Comparison of ENCODE assay signal across 18 cellular contexts in genomic region chr9:107681988-107682387, GRCh38.
DNase-seq lines count a peak whose midpoint lies in the region; ATAC-seq and TF ChIP-seq lines count a peak whose summit lies in the region.
"Had no signal": no experiment of that assay in that cellular context is flagged by ENCODE, and none has a peak within 500 bp of the region (broad histone marks: within the 10 kb centered on the region; RNA-seq: fewer than 3 reads in every experiment).

No MANE protein-coding gene starts in this region.

- no peak overlapping the region for H3K4me3 ChIP-seq in endodermal cell (ENCODE audit: low read length)
- H3K4me3 ChIP-seq: A549 had no signal

- POLR2A ChIA-PET in WTC11 (lab: Charles Lee): no interaction called here

- ATAC-seq in WTC11: peak; percentile 89
- no peak for ATAC-seq in HG03039 (IDR thresholded peaks at IDR 0.05; ENCODE audit: unreplicated experiment)
- ATAC-seq: A549 had no signal

- peaks cover 4% of the 10 kb centered on the region for H3K27me3 ChIP-seq in endodermal cell (ENCODE audit: control insufficient read depth, insufficient read depth, low read length, poor library complexity, severe bottlenecking)

- H3K36me3 Mint-ChIP-seq in WTC11 (no peaks in the 10 kb centered on the region), endodermal cell (ENCODE audit: low read depth) (no peaks in the 10 kb centered on the region)

- TF ChIP-seq CTCF in WTC11 (IDR thresholded peaks at IDR 0.05) (no peak), endodermal cell (conservative IDR thresholded peaks at IDR 0.05) (no peak)

- no peaks in the 10 kb centered on the region for H3K36me3 ChIP-seq in endodermal cell (ENCODE audit: control insufficient read depth, insufficient read depth, low read length)

- CTCF ChIA-PET in WTC11 (lab: Charles Lee): no interaction called here

- no peaks in the 10 kb centered on the region for H3K27me3 Mint-ChIP-seq in WTC11 (ENCODE audit: low read depth)
- H3K27me3 Mint-ChIP-seq in endodermal cell (ENCODE audit: insufficient read depth): peaks cover 23% of the 10 kb centered on the region
- H3K27me3 Mint-ChIP-seq: CD4-positive, alpha-beta T cell had no signal

- DNase-seq in ELF-1 (ENCODE audit: low read depth, low spot score): peak; percentile 40
- DNase-seq in WTC11 (ENCODE audit: low spot score): peak; percentile 15
- DNase-seq in endodermal cell: peak; percentile 66
- peak; percentile 57 for DNase-seq in iPS-NIHi7 (ENCODE audit: extremely low spot score)
- no peak for DNase-seq in NCI-H2196 (lab: John Stamatoyannopoulos, UW; ENCODE audit: unreplicated experiment)
- DNase-seq in activated gamma-delta T cell treated with Interleukin-2 at 50 U/mL for 16 hours: no peak
- DNase-seq in NCI-H345 treated with DMSO at 0.1 percent for 48 hours (lab: John Stamatoyannopoulos, UW; ENCODE audit: unreplicated experiment): no peak
- DNase-seq: AML-193; Caco-2; CD4-positive, alpha-beta T cell; GDM1; GOT3; HCEC 1CT; IMR-90 had no signal

- H3K9ac ChIP-seq in endodermal cell (ENCODE audit: extremely low read depth, low read length, poor library complexity, severe bottlenecking): no peak overlapping the region

- no peaks in the 10 kb centered on the region for H3K9me3 ChIP-seq in endodermal cell (ENCODE audit: control insufficient read depth, low read length)
- H3K9me3 ChIP-seq: A549, Caco-2 had no signal

- 88% methylated on average over 4 of the region's 4 CpGs; no CpG with 5 or more reads in 1 of the 2 experiments for WGBS in endodermal cell (ENCODE audit: insufficient coverage in 1 of 2, insufficient read length in 1 of 2), 2 experiments

- no peak overlapping the region for H3K4me3 Mint-ChIP-seq in WTC11
- H3K4me3 Mint-ChIP-seq in endodermal cell: no peak overlapping the region
- H3K4me3 Mint-ChIP-seq: CD4-positive, alpha-beta T cell had no signal

- no peak overlapping the region for H3K27ac Mint-ChIP-seq in WTC11
- no peak overlapping the region for H3K27ac Mint-ChIP-seq in endodermal cell
- H3K27ac Mint-ChIP-seq: CD4-positive, alpha-beta T cell had no signal

- H3K27ac ChIP-seq in endodermal cell (ENCODE audit: low read depth, low read length): no peak overlapping the region
- H3K27ac ChIP-seq: 22Rv1, A549, C4-2B had no signal

- H3K4me1 Mint-ChIP-seq in WTC11: peaks cover 23% of the 10 kb centered on the region
- H3K4me1 Mint-ChIP-seq in endodermal cell: peaks cover 5% of the 10 kb centered on the region

- peaks cover 6% of the 10 kb centered on the region for H3K4me1 ChIP-seq in endodermal cell (ENCODE audit: control insufficient read depth, insufficient read depth, low read length)
- H3K4me1 ChIP-seq: A549 had no signal

- H3K9me3 Mint-ChIP-seq in WTC11: no peaks in the 10 kb centered on the region
- H3K9me3 Mint-ChIP-seq in endodermal cell: no peaks in the 10 kb centered on the region
- H3K9me3 Mint-ChIP-seq: CD4-positive, alpha-beta T cell had no signal

TF ChIP-seq in WTC11, 78 proteins besides CTCF, POLR2A, EP300 and RAD21 (continues in another document):
- TF ChIP-seq FOXP1 (CRISPR knock-in tag; IDR thresholded peaks at IDR 0.05; ENCODE audit: borderline replicate concordance) (no peak), IRF1 (CRISPR knock-in tag; IDR thresholded peaks at IDR 0.05) (no peak), AFF4 (CRISPR knock-in tag; IDR thresholded peaks at IDR 0.05; ENCODE audit: borderline replicate concordance) (no peak), ZNF512 (CRISPR knock-in tag; IDR thresholded peaks at IDR 0.05; ENCODE audit: borderline replicate concordance) (no peak), MYBL2 (CRISPR knock-in tag; IDR thresholded peaks at IDR 0.05) (no peak), NR1H2 (CRISPR knock-in tag; IDR thresholded peaks at IDR 0.05) (no peak), ZNF263 (CRISPR knock-in tag; IDR thresholded peaks at IDR 0.05; ENCODE audit: low read depth) (no peak), E2F4 (CRISPR knock-in tag; IDR thresholded peaks at IDR 0.05; ENCODE audit: borderline replicate concordance, low read depth) (no peak), RELA (CRISPR knock-in tag; IDR thresholded peaks at IDR 0.05; ENCODE audit: borderline replicate concordance) (no peak), STAT6 (CRISPR knock-in tag; conservative IDR thresholded peaks at IDR 0.05; ENCODE audit: low read depth) (no peak), TEAD4 (CRISPR knock-in tag; IDR thresholded peaks at IDR 0.05) (no peak), IRF2 (CRISPR knock-in tag; IDR thresholded peaks at IDR 0.05; ENCODE audit: borderline replicate concordance, low read depth) (no peak), JUN (CRISPR knock-in tag; IDR thresholded peaks at IDR 0.05) (no peak), GRHL2 (CRISPR knock-in tag; IDR thresholded peaks at IDR 0.05; ENCODE audit: insufficient replicate concordance, severe bottlenecking) (no peak), CREB1 (CRISPR knock-in tag; IDR thresholded peaks at IDR 0.05) (no peak)

Comparison
In these comparisons a context has a peak if more than half of its experiments do, and no peak if none do; other contexts are left out.
1. DNase-seq: peak in ELF-1 (single experiment), WTC11 (single experiment), endodermal cell (single experiment) and iPS-NIHi7 (single experiment); none in NCI-H2196 (single experiment), activated gamma-delta T cell treated with Interleukin-2 at 50 U/mL for 16 hours (single experiment) and NCI-H345 treated with DMSO at 0.1 percent for 48 hours (single experiment).